Comparison of ENCODE assay signal across 18 cellular contexts in genomic region chr7:72504057-72504456, GRCh38.
"Had no signal": no experiment of that assay in that cellular context is flagged by ENCODE, and none has a peak within 500 bp of the region (broad histone marks: within the 10 kb centered on the region; RNA-seq: fewer than 3 reads in every experiment).

No MANE protein-coding gene starts in this region.

- DNase-seq: activated CD4-positive, alpha-beta T cell treated with anti-CD3 and anti-CD28 coated beads for 36 hours; activated CD4-positive, alpha-beta T cell treated with anti-CD3 and anti-CD28 coated beads, Interleukin-2, amount 50 U/mL, for 48 hours; activated naive CD8-positive, alpha-beta T cell treated with anti-CD3 and anti-CD28 coated beads for 36 hours; activated T-cell treated with anti-CD3 and anti-CD28 coated beads for 4 hours; amygdala; caudate nucleus; dorsolateral prefrontal cortex; foreskin melanocyte; glutamatergic neuron; kidney glomerular epithelial cell; left ventricle myocardium superior; naive B cell; ovary; stimulated activated CD4-positive, alpha-beta T cell treated with anti-CD3 and anti-CD28 coated beads, Interleukin-4, amount 100 ng/mL, for 24 hours; stomach had no signal

- H3K9me3 ChIP-seq: ovary, stomach had no signal

- H3K36me3 ChIP-seq: ovary, stomach had no signal

- ATAC-seq: activated CD4-positive, alpha-beta T cell treated with anti-CD3 and anti-CD28 coated beads for 36 hours; left ventricle myocardium superior; sciatic nerve; stimulated activated effector memory CD8-positive, alpha-beta T cell treated with anti-CD3 and anti-CD28 coated beads, Interleukin-12 subunit alpha, Interleukin-12 subunit beta, amount 100 ng/mL, for 72 hours had no signal

- H3K4me3 ChIP-seq: dorsolateral prefrontal cortex, ovary, stomach had no signal

- H3K27ac ChIP-seq: dorsolateral prefrontal cortex, epithelial cell of prostate, ovary, stomach had no signal

- H3K27me3 ChIP-seq: ovary had no signal

- H3K4me1 ChIP-seq: stomach had no signal
